In the genomic region with DNA sequence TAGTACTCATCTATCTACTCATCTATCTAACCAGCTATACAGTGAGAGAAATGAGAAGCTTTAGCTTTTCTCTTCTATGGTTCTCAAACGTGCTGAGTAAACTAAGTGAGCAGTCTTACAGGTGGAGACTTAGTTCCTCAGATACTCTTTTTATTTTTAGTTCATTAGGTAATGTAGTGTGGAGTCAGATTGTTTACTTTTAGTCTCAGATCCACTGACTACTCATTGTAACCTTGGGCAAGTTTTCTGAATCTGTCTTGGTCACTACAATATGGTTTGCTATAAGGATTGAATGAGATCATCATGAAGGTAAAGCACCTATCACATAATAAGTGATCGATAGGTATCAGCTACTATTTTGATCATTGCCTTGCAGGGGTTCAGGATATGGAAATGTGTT, we compare ENCODE assay signal across 14 cellular contexts.
DNase-seq lines count a peak whose midpoint lies in the region; ATAC-seq and TF ChIP-seq lines count a peak whose summit lies in the region.
"Had no signal": no experiment of that assay in that cellular context is flagged by ENCODE, and none has a peak within 500 bp of the region (broad histone marks: within the 10 kb centered on the region; RNA-seq: fewer than 3 reads in every experiment).

No MANE protein-coding gene starts in this region.

- DNase-seq in PC-3, result peak; percentile 61
- DNase-seq in epithelial cell of prostate (ENCODE audit: low read depth, low spot score), result peak; percentile 43
- DNase-seq in left lung, result no peak
- DNase-seq in neural progenitor cell (ENCODE audit: low spot score), result no peak
- no peak for DNase-seq in CD8-positive, alpha-beta T cell
- DNase-seq in NCI-H2029 treated with DMSO at 0.1 percent for 48 hours (lab: John Stamatoyannopoulos, UW), result no peak
- DNase-seq in foreskin keratinocyte, result no peak
- DNase-seq: CD8-positive, alpha-beta memory T cell; DMS53; GF-D8; GM23248 had no signal

- H3K79me2 ChIP-seq in PC-3 (ENCODE audit: low read length), result no peaks in the 10 kb centered on the region
- no peaks in the 10 kb centered on the region for H3K79me2 ChIP-seq in neural progenitor cell (ENCODE audit: low read depth)

- H2AFZ ChIP-seq in PC-3 (ENCODE audit: low read length) (0 out of 2 replicates have a peak overlapping the region, but pooled peaks have one; percentile 13), neural progenitor cell (replicated peaks) (no peak overlapping the region)
- H2AFZ ChIP-seq: GM23248 had no signal

- H3K4me3 ChIP-seq in PC-3 (ENCODE audit: low read length) (no peak overlapping the region), left lung (no peak overlapping the region), neural progenitor cell (no peak overlapping the region)
- H3K4me3 ChIP-seq in CD8-positive, alpha-beta T cell (ENCODE audit: low read depth, low read length), result no peak overlapping the region
- H3K4me3 ChIP-seq: GM23248 had no signal

- H4K20me1 ChIP-seq in PC-3 (ENCODE audit: low read length) (no peaks in the 10 kb centered on the region), neural progenitor cell (ENCODE audit: low read depth) (no peaks in the 10 kb centered on the region)

- H3F3A ChIP-seq in PC-3 (ENCODE audit: low read length, unreplicated experiment) (no peaks in the 10 kb centered on the region), neural progenitor cell (ENCODE audit: low read depth) (no peaks in the 10 kb centered on the region)

- BruUV-seq in PC-3 (replicated peaks; lab: Mats Ljungman, UMichigan), result no TSS peak

- H3K36me3 Mint-ChIP-seq in neural progenitor cell, result no peaks in the 10 kb centered on the region
- H3K36me3 Mint-ChIP-seq in CD8-positive, alpha-beta T cell, result no peaks in the 10 kb centered on the region
- H3K36me3 Mint-ChIP-seq: CD14-positive monocyte; CD8-positive, alpha-beta memory T cell had no signal

- H3K9me3 Mint-ChIP-seq in neural progenitor cell, result no peaks in the 10 kb centered on the region
- no peaks in the 10 kb centered on the region for H3K9me3 Mint-ChIP-seq in CD8-positive, alpha-beta T cell
- H3K9me3 Mint-ChIP-seq: CD14-positive monocyte; CD8-positive, alpha-beta memory T cell had no signal

- CTCF ChIA-PET in PC-3 (lab: Charles Lee), result interaction anchor here (0.6 to 2.3 kb wide), 10 partner anchors 67 to 1076 kb away, joined by 3 to 18 read pairs (median 6); no protein-coding TSS in a partner anchor
- CTCF ChIA-PET in CD8-positive, alpha-beta T cell (lab: Charles Lee), result interaction anchor here (1.1 to 5.2 kb wide), 8 partner anchors 42 to 540 kb away, joined by 3 to 68 read pairs (median 14); no protein-coding TSS in a partner anchor

- H3K4me3 Mint-ChIP-seq in neural progenitor cell, result no peak overlapping the region
- no peak overlapping the region for H3K4me3 Mint-ChIP-seq in CD8-positive, alpha-beta T cell
- H3K4me3 Mint-ChIP-seq: CD14-positive monocyte; CD8-positive, alpha-beta memory T cell had no signal

- TF ChIP-seq CTCF in PC-3 (conservative IDR thresholded peaks at IDR 0.05; ENCODE audit: low read depth, low read length) (no peak), left lung (IDR thresholded peaks at IDR 0.05) (no peak), neural progenitor cell (IDR thresholded peaks at IDR 0.05) (no peak), foreskin keratinocyte (conservative IDR thresholded peaks at IDR 0.05) (no peak)
- TF ChIP-seq CTCF in CD8-positive, alpha-beta T cell (IDR thresholded peaks at IDR 0.05), result no peak

- H3K27ac ChIP-seq in PC-3 (ENCODE audit: low read length), result 0 out of 2 replicates have a peak overlapping the region, but pooled peaks have one; percentile 3
- no peak overlapping the region for H3K27ac ChIP-seq in epithelial cell of prostate
- no peak overlapping the region for H3K27ac ChIP-seq in left lung
- H3K27ac ChIP-seq in neural progenitor cell, result no peak overlapping the region
- H3K27ac ChIP-seq in CD8-positive, alpha-beta T cell (ENCODE audit: low read depth, low read length), result no peak overlapping the region
- no peak overlapping the region for H3K27ac ChIP-seq in foreskin keratinocyte
- H3K27ac ChIP-seq: GM23248 had no signal

- H3K9ac ChIP-seq in PC-3 (ENCODE audit: low read length) (no peak overlapping the region), neural progenitor cell (no peak overlapping the region)
- H3K9ac ChIP-seq: GM23248 had no signal

- peak; percentile 71 for ATAC-seq in PC-3
- peak; percentile 33 for ATAC-seq in left lung
- no peak for ATAC-seq in CD8-positive, alpha-beta T cell
- no peak for ATAC-seq in foreskin keratinocyte
- ATAC-seq: HCT116, HepG2 had no signal

- H3K4me2 ChIP-seq in PC-3 (ENCODE audit: low read length) (peak overlapping the region; percentile 32), neural progenitor cell (no peak overlapping the region)

- peaks cover 8% of the 10 kb centered on the region for H3K27me3 Mint-ChIP-seq in neural progenitor cell (ENCODE audit: insufficient read depth, low read depth)
- H3K27me3 Mint-ChIP-seq in CD8-positive, alpha-beta T cell (ENCODE audit: low read depth), result no peaks in the 10 kb centered on the region

- peaks cover 21% of the 10 kb centered on the region for H3K4me1 ChIP-seq in PC-3 (ENCODE audit: insufficient read depth, low read length)
- no peaks in the 10 kb centered on the region for H3K4me1 ChIP-seq in left lung
- H3K4me1 ChIP-seq in neural progenitor cell, result peaks cover 17% of the 10 kb centered on the region
- H3K4me1 ChIP-seq in CD8-positive, alpha-beta T cell (ENCODE audit: insufficient read depth, low read length), result no peaks in the 10 kb centered on the region
- H3K4me1 ChIP-seq in foreskin keratinocyte, result no peaks in the 10 kb centered on the region

- POLR2A ChIA-PET in PC-3 (lab: Charles Lee; ENCODE audit: unreplicated experiment), result interaction anchor here (0.6 kb wide), 4 partner anchors 88 to 268 kb away, joined by 3 read pairs; no protein-coding TSS in a partner anchor
- POLR2A ChIA-PET in CD8-positive, alpha-beta T cell (lab: Charles Lee), result no interaction called here

- H3K9me2 ChIP-seq in PC-3 (replicated peaks; ENCODE audit: low read length), result no peaks in the 10 kb centered on the region

- H3K9me3 ChIP-seq in PC-3 (ENCODE audit: low read length), result no peaks in the 10 kb centered on the region
- no peaks in the 10 kb centered on the region for H3K9me3 ChIP-seq in left lung
- H3K9me3 ChIP-seq in neural progenitor cell (ENCODE audit: low read depth), result no peaks in the 10 kb centered on the region
- H3K9me3 ChIP-seq in CD8-positive, alpha-beta T cell (ENCODE audit: low read length), result no peaks in the 10 kb centered on the region

- H3K27me3 ChIP-seq in PC-3 (ENCODE audit: low read length) (no peaks in the 10 kb centered on the region), left lung (no peaks in the 10 kb centered on the region), neural progenitor cell (no peaks in the 10 kb centered on the region), foreskin keratinocyte (no peaks in the 10 kb centered on the region)
- no peaks in the 10 kb centered on the region for H3K27me3 ChIP-seq in CD8-positive, alpha-beta T cell (ENCODE audit: insufficient read depth, low read length)

- H3K36me3 ChIP-seq in PC-3 (ENCODE audit: low read depth, low read length) (no peaks in the 10 kb centered on the region), left lung (no peaks in the 10 kb centered on the region), neural progenitor cell (no peaks in the 10 kb centered on the region)
- H3K36me3 ChIP-seq in CD8-positive, alpha-beta T cell (ENCODE audit: insufficient read depth, low read length), result no peaks in the 10 kb centered on the region

- no peak overlapping the region for H3K27ac Mint-ChIP-seq in neural progenitor cell
- no peak overlapping the region for H3K27ac Mint-ChIP-seq in CD8-positive, alpha-beta T cell
- H3K27ac Mint-ChIP-seq: CD14-positive monocyte; CD8-positive, alpha-beta memory T cell had no signal

- intact Hi-C loops in PC-3 (cut with micrococcal nuclease) (no loop called here), left lung (cut with DNase I) (no loop called here)
- intact Hi-C loops in CD8-positive, alpha-beta T cell (cut with DNase I, micrococcal nuclease), result no loop called here

- peaks cover 25% of the 10 kb centered on the region for H3K4me1 Mint-ChIP-seq in neural progenitor cell
- H3K4me1 Mint-ChIP-seq in CD8-positive, alpha-beta T cell (ENCODE audit: low read depth), result no peaks in the 10 kb centered on the region
- H3K4me1 Mint-ChIP-seq: CD14-positive monocyte; CD8-positive, alpha-beta memory T cell had no signal

Comparison
In these comparisons a context has a peak if more than half of its experiments do, and no peak if none do; other contexts are left out.
1. ATAC-seq: peak in PC-3 (single experiment) and left lung (single experiment); none in CD8-positive, alpha-beta T cell (single experiment) and foreskin keratinocyte (single experiment).
2. DNase-seq: peak in PC-3 (single experiment) and epithelial cell of prostate (single experiment); none in left lung (0 of 2), neural progenitor cell (single experiment), CD8-positive, alpha-beta T cell (0 of 7), NCI-H2029 treated with DMSO at 0.1 percent for 48 hours (single experiment) and foreskin keratinocyte (0 of 2).